21 cellular contexts compared by ENCODE assay signal in the genomic region with DNA sequence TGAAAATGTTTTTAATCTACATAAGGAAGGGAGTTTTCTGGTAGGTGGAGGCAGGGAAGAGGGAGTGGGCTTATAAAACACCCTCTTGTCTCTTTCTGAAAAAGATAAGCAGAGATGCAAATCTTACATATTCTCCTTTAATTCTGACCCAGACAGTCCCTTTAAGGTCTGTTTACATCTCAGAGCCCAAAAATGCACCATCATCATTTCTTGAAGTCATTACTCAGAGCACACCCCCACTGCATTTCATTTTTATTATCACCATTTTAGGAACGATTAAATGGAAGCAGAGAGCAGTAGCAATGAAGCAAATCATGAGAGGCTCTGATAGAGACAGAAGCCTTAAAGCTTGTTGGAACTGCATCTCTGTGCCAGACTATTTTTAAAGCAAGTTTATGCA.
"Had no signal": no experiment of that assay in that cellular context is flagged by ENCODE, and none has a peak within 500 bp of the region (broad histone marks: within the 10 kb centered on the region; RNA-seq: fewer than 3 reads in every experiment).

No MANE protein-coding gene starts in this region.

- H3K27ac ChIP-seq: ascending aorta, colonic mucosa, esophagus squamous epithelium, gastroesophageal sphincter, left ventricle myocardium inferior, thoracic aorta, WERI-Rb-1 had no signal

- DNase-seq: activated CD4-positive, CD25-positive, alpha-beta regulatory T cell treated with anti-CD3 and anti-CD28 coated beads, Interleukin-2, amount 50 U/mL, for 72 hours; activated gamma-delta T cell treated with Interleukin-2 at 50 U/mL for 16 hours; activated T-cell treated with anti-CD3 and anti-CD28 coated beads, Interleukin-2, amount 50 U/mL, for 1 hour; colonic mucosa; esophagus squamous epithelium; head of caudate nucleus; left ventricle myocardium inferior; posterior cingulate gyrus; retina; stimulated activated CD4-positive, alpha-beta T cell treated with anti-CD3 and anti-CD28 coated beads, Interleukin-2, amount 100 ng/mL, for 48 hours; stimulated activated CD8-positive, alpha-beta memory T cell treated with anti-CD3 and anti-CD28 coated beads, Interleukin-4, amount 100 ng/mL, for 48 hours; stimulated activated naive B cell treated with anti-CD40 and anti-IgM and Interleukin-4, amounts not matched to agents 10 μg/mL and 1 μg/mL and 100 μg/mL, for 72 hours; T-helper 1 cell; WERI-Rb-1 had no signal

- H3K4me3 ChIP-seq: ascending aorta, colonic mucosa, esophagus squamous epithelium, gastroesophageal sphincter, left ventricle myocardium inferior, thoracic aorta had no signal

- H3K27me3 ChIP-seq: ascending aorta, colonic mucosa, gastroesophageal sphincter had no signal

- H3K36me3 ChIP-seq: ascending aorta, colonic mucosa, esophagus squamous epithelium, gastroesophageal sphincter, left ventricle myocardium inferior, thoracic aorta, WERI-Rb-1 had no signal

- H3K27ac Mint-ChIP-seq: activated naive CD4-positive, alpha-beta T cell treated with anti-CD3 and anti-CD28 coated beads, Interleukin-2, amount 50 U/mL, for 24 hours; stimulated activated naive B cell treated with anti-CD40 and anti-IgM and Interleukin-4, amounts not matched to agents 10 μg/mL and 1 μg/mL and 100 μg/mL, for 72 hours; type B pancreatic cell had no signal

- H3K9me3 ChIP-seq: ascending aorta, colonic mucosa, esophagus squamous epithelium, gastroesophageal sphincter, left ventricle myocardium inferior, thoracic aorta had no signal

- H3K9me3 Mint-ChIP-seq: activated naive CD4-positive, alpha-beta T cell treated with anti-CD3 and anti-CD28 coated beads, Interleukin-2, amount 50 U/mL, for 24 hours; neural crest cell; stimulated activated naive B cell treated with anti-CD40 and anti-IgM and Interleukin-4, amounts not matched to agents 10 μg/mL and 1 μg/mL and 100 μg/mL, for 72 hours had no signal

- H3K4me3 Mint-ChIP-seq: activated naive CD4-positive, alpha-beta T cell treated with anti-CD3 and anti-CD28 coated beads, Interleukin-2, amount 50 U/mL, for 24 hours; central memory CD8-positive, alpha-beta T cell; neural crest cell; stimulated activated naive B cell treated with anti-CD40 and anti-IgM and Interleukin-4, amounts not matched to agents 10 μg/mL and 1 μg/mL and 100 μg/mL, for 72 hours; type B pancreatic cell had no signal

- H3K4me1 Mint-ChIP-seq: activated naive CD4-positive, alpha-beta T cell treated with anti-CD3 and anti-CD28 coated beads, Interleukin-2, amount 50 U/mL, for 24 hours; central memory CD8-positive, alpha-beta T cell; neural crest cell; stimulated activated naive B cell treated with anti-CD40 and anti-IgM and Interleukin-4, amounts not matched to agents 10 μg/mL and 1 μg/mL and 100 μg/mL, for 72 hours had no signal

- H3K36me3 Mint-ChIP-seq: activated naive CD4-positive, alpha-beta T cell treated with anti-CD3 and anti-CD28 coated beads, Interleukin-2, amount 50 U/mL, for 24 hours; stimulated activated naive B cell treated with anti-CD40 and anti-IgM and Interleukin-4, amounts not matched to agents 10 μg/mL and 1 μg/mL and 100 μg/mL, for 72 hours; type B pancreatic cell had no signal

- H3K4me1 ChIP-seq: ascending aorta, colonic mucosa, esophagus squamous epithelium, gastroesophageal sphincter, left ventricle myocardium inferior had no signal
